In the genomic region with DNA sequence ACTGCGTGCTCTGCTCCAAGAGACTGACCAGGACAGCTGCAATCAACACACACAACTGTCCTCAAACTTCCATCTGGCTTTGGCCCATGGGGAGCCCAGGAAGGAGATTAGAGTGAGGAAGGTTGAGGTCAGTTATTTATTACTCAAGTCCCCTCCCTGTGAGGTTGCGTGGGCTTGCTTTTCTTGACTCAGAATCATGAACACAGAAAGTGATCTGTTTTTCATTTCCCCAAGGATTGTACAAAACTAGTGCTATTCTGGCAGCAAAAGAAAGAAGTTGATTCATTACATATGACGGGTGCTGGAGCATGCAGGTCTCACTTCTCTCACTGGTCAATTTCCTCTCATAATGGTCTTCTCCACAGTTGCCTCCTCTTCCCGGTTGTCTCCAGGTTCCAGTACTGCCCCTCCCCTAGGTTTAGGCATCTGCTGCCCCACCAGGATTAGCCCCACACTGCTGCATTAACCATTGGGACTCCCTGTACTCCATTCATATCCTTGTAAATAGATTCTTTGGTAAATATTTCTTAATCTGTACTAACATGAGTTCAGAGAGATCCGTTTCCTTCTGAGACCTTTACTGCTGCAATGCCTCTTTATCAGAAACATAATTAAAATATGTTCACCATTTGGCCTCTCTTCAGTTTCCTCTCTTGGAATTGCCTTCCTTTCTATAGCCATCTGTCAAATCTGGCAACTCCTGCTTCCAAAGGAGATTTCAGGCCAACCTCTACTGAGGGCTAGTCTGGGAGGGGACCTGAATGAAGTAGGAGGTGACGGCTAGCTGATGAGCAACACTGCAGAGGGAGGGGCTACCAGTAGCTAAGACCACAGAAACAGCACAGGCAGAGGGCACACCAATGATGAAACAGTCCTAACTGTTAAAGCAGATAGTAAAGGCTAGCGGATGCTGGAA, we compare ENCODE assay signal across 17 cellular contexts.
A peak's percentile ranks its signal among the peaks of the same experiment; 100 is the strongest.
DNase-seq lines count a peak whose midpoint lies in the region; ATAC-seq, FAIRE-seq and TF ChIP-seq lines count a peak whose summit lies in the region.
"Had no signal": no experiment of that assay in that cellular context is flagged by ENCODE, and none has a peak within 500 bp of the region (broad histone marks: within the 10 kb centered on the region; RNA-seq: fewer than 3 reads in every experiment).

No MANE protein-coding gene starts in this region.

- H3K27me3 ChIP-seq in adipocyte (replicated peaks; ENCODE audit: control insufficient read depth, insufficient read depth, low read length), result no peaks in the 10 kb centered on the region
- no peaks in the 10 kb centered on the region for H3K27me3 ChIP-seq in gastroesophageal sphincter
- no peaks in the 10 kb centered on the region for H3K27me3 ChIP-seq in pancreas
- H3K27me3 ChIP-seq: MG63 had no signal

- no peak for TF ChIP-seq CTCF in GM12865 (IDR thresholded peaks at IDR 0.05; ENCODE audit: insufficient read depth, low read depth, low read length, missing control alignments)
- TF ChIP-seq CTCF in gastroesophageal sphincter (IDR thresholded peaks at IDR 0.05), result no peak
- no peak for TF ChIP-seq CTCF in pancreas (IDR thresholded peaks at IDR 0.05)

- DNase-seq in GM12865 (ENCODE audit: low read depth) (peak; percentile 1), adipocyte (ENCODE audit: low read depth) (no peak), pancreas (peak in 1 of 6 donors; percentile 5), GM19240 (ENCODE audit: insufficient read length, low spot score) (no peak), ACHN (no peak)
- DNase-seq: activated naive CD4-positive, alpha-beta T cell treated with anti-CD3 and anti-CD28 coated beads, Interleukin-2, amount 50 U/mL, for 16 hours; mammary epithelial cell; MG63; occipital lobe; SK-N-SH; stimulated activated CD4-positive, alpha-beta T cell treated with anti-CD3 and anti-CD28 coated beads, Interleukin-15, amount 100 ng/mL, for 24 hours had no signal

- intact Hi-C loops in pancreas (cut with DNase I), result loop anchor here in 1 of 3 donors (10.0 kb wide), 1 partner anchor 131 kb away; no protein-coding TSS in a partner anchor

- no peak for FAIRE-seq in pancreas (lab: Jason Lieb, UNC)
- FAIRE-seq: D721Med had no signal

- H3K36me3 ChIP-seq in adipocyte (ENCODE audit: control insufficient read depth, insufficient read depth, low read length, severe bottlenecking) (no peaks in the 10 kb centered on the region), gastroesophageal sphincter (no peaks in the 10 kb centered on the region), pancreas (no peaks in the 10 kb centered on the region)
- H3K36me3 ChIP-seq: MG63 had no signal

- peaks cover 15% of the 10 kb centered on the region for H3K4me1 ChIP-seq in adipocyte (ENCODE audit: control insufficient read depth, insufficient read depth, low read length)
- H3K4me1 ChIP-seq in gastroesophageal sphincter, result no peaks in the 10 kb centered on the region
- no peaks in the 10 kb centered on the region for H3K4me1 ChIP-seq in pancreas

- ATAC-seq in gastroesophageal sphincter (peak; percentile 78), pancreas (peak in 3 of 4 donors; percentile 22 to 59 (median 53)), HG03175 (IDR thresholded peaks at IDR 0.05; ENCODE audit: unreplicated experiment) (no peak), GM21737 (IDR thresholded peaks at IDR 0.05; ENCODE audit: unreplicated experiment) (no peak)
- ATAC-seq: WTC11 had no signal

- no peaks in the 10 kb centered on the region for H3K9me3 ChIP-seq in adipocyte (ENCODE audit: control insufficient read depth, low read length)
- no peaks in the 10 kb centered on the region for H3K9me3 ChIP-seq in gastroesophageal sphincter
- no peaks in the 10 kb centered on the region for H3K9me3 ChIP-seq in pancreas
- H3K9me3 ChIP-seq: MG63, SK-N-SH had no signal

- 41 to 53% methylated on average over 4 to 6 of the region's 7 CpGs for WGBS in gastroesophageal sphincter (ENCODE audit: low coverage in 1 of 2), 2 donors
- 53 to 54% methylated on average over 7 of the region's 7 CpGs for WGBS in pancreas, 2 donors

- in situ Hi-C loops in ACHN (cut with HindIII; ENCODE audit: low pct_ligation_motif_present, low pct_unique_long_range_greater_than_20kb, low sequenced_read_pairs), result no loop called here

- no peak overlapping the region for H3K9ac ChIP-seq in adipocyte (ENCODE audit: low read length)
- H3K9ac ChIP-seq: SK-N-SH had no signal

- H3K4me3 ChIP-seq in GM12865 (ENCODE audit: low read depth, low read length), result no peak overlapping the region
- H3K4me3 ChIP-seq in adipocyte (ENCODE audit: low read length), result peak overlapping the region; percentile 47
- H3K4me3 ChIP-seq in gastroesophageal sphincter, result no peak overlapping the region
- no peak overlapping the region for H3K4me3 ChIP-seq in pancreas
- H3K4me3 ChIP-seq: MG63 had no signal

- TF ChIP-seq POLR2A in gastroesophageal sphincter (IDR thresholded peaks at IDR 0.05), result no peak

- no peak for TF ChIP-seq EP300 in gastroesophageal sphincter (IDR thresholded peaks at IDR 0.05)

- H3K27ac ChIP-seq in gastroesophageal sphincter, result peak overlapping the region in 1 of 4 donors; percentile 9
- no peak overlapping the region for H3K27ac ChIP-seq in pancreas
- H3K27ac ChIP-seq: epithelial cell of prostate had no signal

Comparison
In these comparisons a context has a peak if more than half of its experiments do, and no peak if none do; other contexts are left out.
1. ATAC-seq: peak in gastroesophageal sphincter (single experiment) and pancreas (3 of 4); none in HG03175 (single experiment) and GM21737 (single experiment).